11 cellular contexts compared by ENCODE assay signal in the genomic region with DNA sequence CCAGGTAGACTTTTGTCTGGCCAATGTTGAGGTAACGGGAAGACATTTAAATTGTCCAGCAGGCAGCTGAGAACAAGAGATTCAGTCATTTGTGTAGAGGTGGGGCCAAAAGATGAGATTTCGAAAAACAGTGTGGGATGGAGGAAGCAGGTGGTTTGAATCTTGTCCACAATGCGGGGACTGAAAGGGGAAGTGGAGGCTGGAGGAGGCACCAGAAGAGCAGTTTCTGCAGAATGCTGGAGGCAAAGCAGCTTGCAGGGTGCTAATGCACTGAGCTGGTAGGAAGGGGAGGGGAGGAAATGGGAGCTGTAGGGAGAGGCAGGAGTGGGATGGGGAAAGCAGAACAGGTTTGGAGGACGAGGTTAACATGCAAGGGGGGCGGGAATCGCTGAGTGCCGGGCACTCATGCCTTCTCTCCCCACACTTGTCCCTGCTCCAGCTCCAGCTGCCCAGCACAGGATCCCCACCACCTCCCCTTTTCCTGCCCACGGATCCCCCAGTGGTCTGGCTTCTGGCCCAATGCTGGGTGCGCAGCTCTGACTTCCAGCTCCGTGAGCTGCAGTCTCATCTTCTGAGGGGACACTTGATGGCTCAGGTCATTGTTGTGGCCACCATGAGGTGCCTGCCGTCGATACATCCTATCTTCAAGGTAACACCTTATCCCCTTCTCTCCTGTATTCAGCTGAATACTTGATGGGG. TPM values are rescaled to one million over a fixed set of nuclear protein-coding genes. Genes with fewer than 3 reads are reported as not detected.
A peak's percentile ranks its signal among the peaks of the same experiment; 100 is the strongest.
DNase-seq lines count a peak whose midpoint lies in the region; ATAC-seq and TF ChIP-seq lines count a peak whose summit lies in the region.
"Had no signal": no experiment of that assay in that cellular context is flagged by ENCODE, and none has a peak within 500 bp of the region (broad histone marks: within the 10 kb centered on the region; RNA-seq: fewer than 3 reads in every experiment).

No MANE protein-coding gene starts in this region.

- TF ChIP-seq POLR2A in ovary (IDR thresholded peaks at IDR 0.05): no peak

- DNase-seq in Right ventricle myocardium superior (no peak), right cardiac atrium (no peak), T-cell (no peak), ascending aorta (ENCODE audit: low spot score in 2 of 2) (no peak), NCI-H2227 treated with DMSO at 0.1 percent for 48 hours (lab: John Stamatoyannopoulos, UW) (no peak), ovary (no peak)
- no peak for DNase-seq in stimulated activated CD4-positive, alpha-beta T cell treated with anti-CD3 and anti-CD28 coated beads, Interleukin-4, amount 100 ng/mL, for 24 hours
- DNase-seq: cortex of kidney; stimulated activated CD4-positive, alpha-beta T cell treated with anti-CD3 and anti-CD28 coated beads, Interleukin-2, amount 100 ng/mL, for 48 hours had no signal

- H3K9me3 ChIP-seq in right cardiac atrium (ENCODE audit: control insufficient read depth, low read length): no peaks in the 10 kb centered on the region
- H3K9me3 ChIP-seq in ascending aorta: no peaks in the 10 kb centered on the region
- no peaks in the 10 kb centered on the region for H3K9me3 ChIP-seq in ovary

- no peaks in the 10 kb centered on the region for H3K36me3 ChIP-seq in ascending aorta
- H3K36me3 ChIP-seq in ovary: no peaks in the 10 kb centered on the region

- H3K4me1 ChIP-seq in right cardiac atrium (ENCODE audit: control insufficient read depth, insufficient read depth, low read length): no peaks in the 10 kb centered on the region
- H3K4me1 ChIP-seq in ascending aorta: no peaks in the 10 kb centered on the region
- no peaks in the 10 kb centered on the region for H3K4me1 ChIP-seq in ovary (ENCODE audit: insufficient read depth)

- H3K27ac Mint-ChIP-seq in T-cell: peak overlapping the region; percentile 37 to 58

- TF ChIP-seq EP300 in ovary (IDR thresholded peaks at IDR 0.05): no peak

- no peaks in the 10 kb centered on the region for H3K27me3 Mint-ChIP-seq in T-cell

- H3K27me3 ChIP-seq in right cardiac atrium (ENCODE audit: control insufficient read depth, insufficient read depth) (no peaks in the 10 kb centered on the region), ascending aorta (no peaks in the 10 kb centered on the region), ovary (no peaks in the 10 kb centered on the region)

- peaks cover 5% of the 10 kb centered on the region for H3K36me3 Mint-ChIP-seq in T-cell

- POLR2A ChIA-PET in T-cell (lab: Charles Lee): interaction anchor here in 1 of 2 donors (0.6 kb wide), 1 partner anchor 23 kb away, joined by 4 read pairs; no protein-coding TSS in a partner anchor

- peak; percentile 43 for ATAC-seq in Right ventricle myocardium superior (ENCODE audit: poor library complexity)
- ATAC-seq in right cardiac atrium: no peak
- ATAC-seq in HG02973 (IDR thresholded peaks at IDR 0.05; ENCODE audit: unreplicated experiment): peak; percentile 74
- ATAC-seq in T-cell (replicated peaks in 1 of 4): no peak

- CTCF ChIA-PET in T-cell (lab: Charles Lee): no interaction called here

- no peak for TF ChIP-seq CTCF in ascending aorta (IDR thresholded peaks at IDR 0.05)
- TF ChIP-seq CTCF in ovary (IDR thresholded peaks at IDR 0.05): no peak

- H3K27ac ChIP-seq in right cardiac atrium (ENCODE audit: low read length) (no peak overlapping the region), ascending aorta (no peak overlapping the region), ovary (no peak overlapping the region)
- H3K27ac ChIP-seq: C4-2B had no signal

- H3K9me3 Mint-ChIP-seq in T-cell: no peaks in the 10 kb centered on the region

- intact Hi-C loops in Right ventricle myocardium superior (cut with DNase I): loop anchor here (10.0 kb wide), 1 partner anchor 344 kb away; no protein-coding TSS in a partner anchor
- intact Hi-C loops in right cardiac atrium (cut with DNase I): loop anchor here in 3 of 4 donors (10.0 kb wide), 3 partner anchors 134 to 344 kb away; a partner anchor contains a TSS
- intact Hi-C loops in ascending aorta (cut with DNase I): no loop called here
- intact Hi-C loops in ovary (cut with DNase I): loop anchor here (5.0 to 10.0 kb wide), 6 partner anchors 94 to 486 kb away; a partner anchor contains a TSS

- peak overlapping the region in 1 of 3 donors; percentile 24 for H3K4me3 Mint-ChIP-seq in T-cell

- peaks cover 32 to 42% (median 39%) of the 10 kb centered on the region in 3 donors for H3K4me1 Mint-ChIP-seq in T-cell

- 37% methylated on average over 12 of the region's 12 CpGs for WGBS in right cardiac atrium
- 20 to 37% (median 23%) methylated on average over 12 of the region's 12 CpGs for whole genome bisulfite sequencing in ovary, 3 donors

- H3K4me3 ChIP-seq in right cardiac atrium (ENCODE audit: low read length) (no peak overlapping the region), ascending aorta (no peak overlapping the region), ovary (no peak overlapping the region)

RNA-seq across cellular contexts. Expression of a gene that starts 9.4 kb away (rescaled TPM):
- total RNA-seq in Right ventricle myocardium superior (0.48 TPM), right cardiac atrium (under 1 TPM; 0.47 to 0.91 (median 0.63) TPM), T-cell (1 to 10 TPM; 1.1 to 3.5 (median 2.8) TPM), ascending aorta (4.3 TPM), ovary (1 to 10 TPM in 6 of 7 donors, under 1 TPM in 1; 0.81 to 2.1 (median 1.6) TPM)
- polyA plus RNA-seq in right cardiac atrium (1.0 TPM), ovary (1 to 10 TPM; 1.2 to 2.0 TPM)

RNA-seq across cellular contexts. Expression of a gene that starts 9.5 kb away (rescaled TPM):
- total RNA-seq in Right ventricle myocardium superior (14.5 TPM), right cardiac atrium (10 to 100 TPM; 14.0 to 20.4 (median 15.7) TPM), T-cell (10 to 100 TPM; 18.9 to 26.3 (median 22.1) TPM), ascending aorta (not detected), ovary (10 to 100 TPM; 15.0 to 21.9 (median 19.0) TPM)
- polyA plus RNA-seq in right cardiac atrium (24.1 TPM), ovary (10 to 100 TPM; 15.2 to 17.1 TPM)

RNA-seq across cellular contexts. Expression of a gene that starts 20.1 kb away (rescaled TPM):
- 44.5 TPM for total RNA-seq in Right ventricle myocardium superior
- 10 to 100 TPM; 40.3 to 52.6 (median 47.1) TPM for total RNA-seq in right cardiac atrium
- polyA plus RNA-seq in right cardiac atrium: 129 TPM
- 10 to 100 TPM; 14.6 to 21.3 (median 17.9) TPM for total RNA-seq in T-cell
- 0.96 TPM for total RNA-seq in ascending aorta
- total RNA-seq in ovary: 100 to 1,000 TPM in 2 of 7 donors, 10 to 100 TPM in 5; 19.0 to 104 (median 36.1) TPM
- 10 to 100 TPM; 44.9 to 61.9 TPM for polyA plus RNA-seq in ovary

RNA-seq across cellular contexts. Expression of a gene that starts 20.4 kb away (rescaled TPM):
- 3.5 TPM for total RNA-seq in Right ventricle myocardium superior
- 1 to 10 TPM; 5.8 to 9.0 (median 6.6) TPM for total RNA-seq in right cardiac atrium
- polyA plus RNA-seq in right cardiac atrium: 2.9 TPM
- total RNA-seq in T-cell: 10 to 100 TPM; 12.4 to 16.9 (median 15.9) TPM
- total RNA-seq in ascending aorta: 2.9 TPM
- total RNA-seq in ovary: 10 to 100 TPM; 14.4 to 32.3 (median 20.3) TPM
- 10 to 100 TPM; 12.1 to 15.4 TPM for polyA plus RNA-seq in ovary

RNA-seq across cellular contexts. Expression of a gene that starts 52.3 kb away (rescaled TPM):
- total RNA-seq in Right ventricle myocardium superior: not detected
- not detected for total RNA-seq in right cardiac atrium
- not detected for polyA plus RNA-seq in right cardiac atrium
- total RNA-seq in T-cell: under 1 TPM in 2 of 5 donors, not detected in 3; 0.13 TPM
- 0.21 TPM for total RNA-seq in ascending aorta
- total RNA-seq in ovary: 1 to 10 TPM in 5 of 7 donors, under 1 TPM in 2; 0.57 to 2.6 (median 1.5) TPM
- under 1 TPM; 0.45 to 0.94 TPM for polyA plus RNA-seq in ovary

Comparison
In these comparisons a context has a peak if more than half of its experiments do, and no peak if none do; other contexts are left out.
1. ATAC-seq: peak in Right ventricle myocardium superior (single experiment) and HG02973 (single experiment); none in right cardiac atrium (0 of 2) and T-cell (0 of 4).
2. RNA of a gene that starts 9.5 kb away (total RNA-seq): 18.9 to 26.3 TPM in T-cell, 15.0 to 21.9 TPM in ovary, 14.0 to 20.4 TPM in right cardiac atrium and 14.5 TPM in Right ventricle myocardium superior (single experiment); not detected in ascending aorta (single experiment); every median in the first group is over 10 times any median in the second.